25 cellular contexts compared by ENCODE assay signal in genomic region chr16:19499481-19499880, GRCh38.
"Had no signal": no experiment of that assay in that cellular context is flagged by ENCODE, and none has a peak within 500 bp of the region (broad histone marks: within the 10 kb centered on the region; RNA-seq: fewer than 3 reads in every experiment).

No MANE protein-coding gene starts in this region.

- H3K27me3 ChIP-seq: ascending aorta, esophagus squamous epithelium had no signal

- H3K27ac ChIP-seq: ascending aorta, esophagus squamous epithelium, VCaP had no signal

- H3K27ac Mint-ChIP-seq: activated CD4-positive, alpha-beta memory T cell treated with anti-CD3 and anti-CD28 coated beads, Interleukin-2, amount 10 ng/mL, durations not matched to agents 7 days and 5 days; activated CD4-positive, alpha-beta T cell treated with anti-CD3 and anti-CD28 coated beads, Interleukin-2, amount 10 ng/mL, durations not matched to agents 7 days and 5 days; activated naive CD4-positive, alpha-beta T cell treated with anti-CD3 and anti-CD28 coated beads, Interleukin-2, amount 10 ng/mL, durations not matched to agents 7 days and 5 days; activated naive CD4-positive, alpha-beta T cell treated with anti-CD3 and anti-CD28 coated beads, Interleukin-2, amount 50 U/mL, for 72 hours; activated naive CD8-positive, alpha-beta T cell treated with anti-CD3 and anti-CD28 coated beads, Interleukin-2, amount 10 ng/mL, durations not matched to agents 7 days and 5 days; brain; WTC11 had no signal

- H3K4me3 Mint-ChIP-seq: activated CD4-positive, alpha-beta memory T cell treated with anti-CD3 and anti-CD28 coated beads, Interleukin-2, amount 10 ng/mL, durations not matched to agents 7 days and 5 days; activated CD4-positive, alpha-beta T cell treated with anti-CD3 and anti-CD28 coated beads, Interleukin-2, amount 10 ng/mL, durations not matched to agents 7 days and 5 days; activated naive CD4-positive, alpha-beta T cell treated with anti-CD3 and anti-CD28 coated beads, Interleukin-2, amount 10 ng/mL, durations not matched to agents 7 days and 5 days; activated naive CD8-positive, alpha-beta T cell treated with anti-CD3 and anti-CD28 coated beads, Interleukin-2, amount 10 ng/mL, durations not matched to agents 7 days and 5 days; brain; effector memory CD8-positive, alpha-beta T cell; WTC11 had no signal

- H3K9me3 Mint-ChIP-seq: activated CD4-positive, alpha-beta memory T cell treated with anti-CD3 and anti-CD28 coated beads, Interleukin-2, amount 10 ng/mL, durations not matched to agents 7 days and 5 days; activated CD4-positive, alpha-beta T cell treated with anti-CD3 and anti-CD28 coated beads, Interleukin-2, amount 10 ng/mL, durations not matched to agents 7 days and 5 days; activated naive CD4-positive, alpha-beta T cell treated with anti-CD3 and anti-CD28 coated beads, Interleukin-2, amount 10 ng/mL, durations not matched to agents 7 days and 5 days; activated naive CD4-positive, alpha-beta T cell treated with anti-CD3 and anti-CD28 coated beads, Interleukin-2, amount 50 U/mL, for 72 hours; activated naive CD8-positive, alpha-beta T cell treated with anti-CD3 and anti-CD28 coated beads, Interleukin-2, amount 10 ng/mL, durations not matched to agents 7 days and 5 days; brain; effector memory CD8-positive, alpha-beta T cell; WTC11 had no signal

- H3K27me3 Mint-ChIP-seq: activated CD4-positive, alpha-beta memory T cell treated with anti-CD3 and anti-CD28 coated beads, Interleukin-2, amount 10 ng/mL, durations not matched to agents 7 days and 5 days; activated CD4-positive, alpha-beta T cell treated with anti-CD3 and anti-CD28 coated beads, Interleukin-2, amount 10 ng/mL, durations not matched to agents 7 days and 5 days; activated naive CD4-positive, alpha-beta T cell treated with anti-CD3 and anti-CD28 coated beads, Interleukin-2, amount 10 ng/mL, durations not matched to agents 7 days and 5 days; activated naive CD8-positive, alpha-beta T cell treated with anti-CD3 and anti-CD28 coated beads, Interleukin-2, amount 10 ng/mL, durations not matched to agents 7 days and 5 days; effector memory CD8-positive, alpha-beta T cell had no signal

- H3K9me3 ChIP-seq: ascending aorta, esophagus squamous epithelium had no signal

- DNase-seq: activated CD4-positive, alpha-beta memory T cell treated with anti-CD3 and anti-CD28 coated beads, Interleukin-2, amount 10 ng/mL, durations not matched to agents 7 days and 5 days; activated CD4-positive, alpha-beta T cell treated with anti-CD3 and anti-CD28 coated beads for 1 hour; activated CD4-positive, alpha-beta T cell treated with anti-CD3 and anti-CD28 coated beads for 4 hours; activated CD4-positive, alpha-beta T cell treated with anti-CD3 and anti-CD28 coated beads, Interleukin-2, amount 10 ng/mL, durations not matched to agents 7 days and 5 days; activated CD4-positive, alpha-beta T cell treated with anti-CD3 and anti-CD28 coated beads, Interleukin-2, amount 50 U/mL, for 4 hours; activated gamma-delta T cell; activated naive CD4-positive, alpha-beta T cell; activated naive CD4-positive, alpha-beta T cell treated with anti-CD3 and anti-CD28 coated beads, Interleukin-2, amount 10 ng/mL, durations not matched to agents 7 days and 5 days; activated naive CD8-positive, alpha-beta T cell treated with anti-CD3 and anti-CD28 coated beads, Interleukin-2, amount 10 ng/mL, durations not matched to agents 7 days and 5 days; activated T-cell treated with anti-CD3 and anti-CD28 coated beads, Interleukin-2, amount 50 U/mL, for 1 hour; activated T-cell treated with anti-CD3 and anti-CD28 coated beads, Interleukin-2, amount 50 U/mL, for 48 hours; caudate nucleus; cortex of kidney; dermis blood vessel endothelial cell; effector CD4-positive, alpha-beta T cell; effector memory CD8-positive, alpha-beta T cell; erythroblast; esophagus squamous epithelium; hippocampal formation; T-helper 2 cell had no signal

- H3K4me1 ChIP-seq: ascending aorta, esophagus squamous epithelium had no signal

- H3K4me1 Mint-ChIP-seq: activated naive CD4-positive, alpha-beta T cell treated with anti-CD3 and anti-CD28 coated beads, Interleukin-2, amount 10 ng/mL, durations not matched to agents 7 days and 5 days; brain; WTC11 had no signal

- H3K4me3 ChIP-seq: ascending aorta, esophagus squamous epithelium had no signal

- ATAC-seq: activated naive CD4-positive, alpha-beta T cell treated with anti-CD3 and anti-CD28 coated beads, Interleukin-2, amount 50 U/mL, for 72 hours; effector memory CD8-positive, alpha-beta T cell; WTC11 had no signal
